8 cellular contexts compared by ENCODE assay signal in the genomic region with DNA sequence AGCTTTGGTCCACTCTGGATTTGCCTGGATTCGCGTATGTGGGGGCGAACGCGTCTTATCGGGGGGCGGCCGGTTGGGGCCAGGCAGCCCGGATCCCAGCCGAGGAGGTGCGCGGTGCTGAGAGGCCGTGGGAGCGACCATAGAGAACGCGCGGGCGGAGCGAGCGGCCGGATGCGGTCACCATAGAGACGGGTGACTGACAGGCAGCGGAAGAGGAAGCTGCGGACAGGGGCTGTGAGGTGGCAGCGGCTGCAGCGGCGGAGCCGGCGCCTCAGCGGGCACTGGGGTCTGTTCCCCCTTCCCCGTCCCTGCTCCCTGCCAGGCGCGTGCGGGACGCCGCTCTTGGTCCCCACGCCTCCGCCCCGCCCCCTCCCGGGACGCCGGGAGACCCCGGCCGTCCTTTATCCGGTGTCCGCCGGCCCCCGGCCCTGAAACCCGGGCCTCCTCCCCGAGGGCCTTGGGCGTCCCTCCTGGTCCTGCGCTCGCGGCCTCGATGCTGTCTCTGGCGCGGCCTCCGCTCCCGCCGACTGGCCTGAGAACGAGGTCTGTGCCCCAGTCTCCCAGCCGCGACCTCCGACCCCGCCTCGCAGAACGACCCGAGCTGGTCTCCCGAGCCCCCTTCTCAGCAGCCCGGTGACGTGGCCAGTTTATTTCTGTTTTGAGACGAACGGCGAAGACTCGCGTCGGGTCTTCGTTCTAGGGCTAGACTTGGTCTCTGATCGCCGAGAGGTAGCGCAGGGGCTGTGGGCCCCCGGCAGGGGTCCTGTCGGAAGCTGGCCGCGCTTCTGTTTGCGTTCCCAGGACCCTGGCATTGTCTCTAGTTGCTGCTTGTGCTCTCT. TPM values are rescaled to one million over a fixed set of nuclear protein-coding genes. Genes with fewer than 3 reads are reported as not detected.
DNase-seq lines count a peak whose midpoint lies in the region; TF ChIP-seq lines count a peak whose summit lies in the region.

A gene with protein sequence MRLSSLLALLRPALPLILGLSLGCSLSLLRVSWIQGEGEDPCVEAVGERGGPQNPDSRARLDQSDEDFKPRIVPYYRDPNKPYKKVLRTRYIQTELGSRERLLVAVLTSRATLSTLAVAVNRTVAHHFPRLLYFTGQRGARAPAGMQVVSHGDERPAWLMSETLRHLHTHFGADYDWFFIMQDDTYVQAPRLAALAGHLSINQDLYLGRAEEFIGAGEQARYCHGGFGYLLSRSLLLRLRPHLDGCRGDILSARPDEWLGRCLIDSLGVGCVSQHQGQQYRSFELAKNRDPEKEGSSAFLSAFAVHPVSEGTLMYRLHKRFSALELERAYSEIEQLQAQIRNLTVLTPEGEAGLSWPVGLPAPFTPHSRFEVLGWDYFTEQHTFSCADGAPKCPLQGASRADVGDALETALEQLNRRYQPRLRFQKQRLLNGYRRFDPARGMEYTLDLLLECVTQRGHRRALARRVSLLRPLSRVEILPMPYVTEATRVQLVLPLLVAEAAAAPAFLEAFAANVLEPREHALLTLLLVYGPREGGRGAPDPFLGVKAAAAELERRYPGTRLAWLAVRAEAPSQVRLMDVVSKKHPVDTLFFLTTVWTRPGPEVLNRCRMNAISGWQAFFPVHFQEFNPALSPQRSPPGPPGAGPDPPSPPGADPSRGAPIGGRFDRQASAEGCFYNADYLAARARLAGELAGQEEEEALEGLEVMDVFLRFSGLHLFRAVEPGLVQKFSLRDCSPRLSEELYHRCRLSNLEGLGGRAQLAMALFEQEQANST (plus strand): TSS at position 212 of the 839 bp plus-strand sequence. CDS start 1,529 bp downstream, outside the sequence.

- no peaks in the 10 kb centered on the region for H3K9me3 ChIP-seq in thymus (ENCODE audit: control insufficient read depth)

- H3K27me3 ChIP-seq in thymus (ENCODE audit: control insufficient read depth, insufficient read depth), result no peaks in the 10 kb centered on the region

- peak within 1 kb of the TSS; percentile 98 for H3K27ac Mint-ChIP-seq in activated naive CD8-positive, alpha-beta T cell
- peak within 1 kb of the TSS; percentile 98 for H3K27ac Mint-ChIP-seq in osteocyte (ENCODE audit: unreplicated experiment)

- peaks cover 28% of the 10 kb centered on the region for H3K4me1 Mint-ChIP-seq in activated naive CD8-positive, alpha-beta T cell (ENCODE audit: low read depth)
- peaks cover 35% of the 10 kb centered on the region for H3K4me1 Mint-ChIP-seq in osteocyte (ENCODE audit: unreplicated experiment)

- peaks cover 17% of the 10 kb centered on the region for H3K4me1 ChIP-seq in thymus (ENCODE audit: control insufficient read depth, insufficient read depth, low read length)

- POLR2A ChIA-PET in HEK293T (lab: Yijun Ruan, JAX), result interaction anchor here (0.6 to 2.3 kb wide), 16 partner anchors 9 to 152 kb away, joined by 3 to 17 read pairs (median 5); a partner anchor contains a TSS

- H3K36me3 ChIP-seq in thymus (ENCODE audit: control insufficient read depth, insufficient read depth), result peaks cover 20% of the 10 kb centered on the region

- H3K4me3 Mint-ChIP-seq in activated naive CD8-positive, alpha-beta T cell, result peak within 1 kb of the TSS; percentile 100
- peak within 1 kb of the TSS; percentile 100 for H3K4me3 Mint-ChIP-seq in osteocyte (ENCODE audit: unreplicated experiment)

- H3K27me3 Mint-ChIP-seq in activated naive CD8-positive, alpha-beta T cell, result no peaks in the 10 kb centered on the region
- H3K27me3 Mint-ChIP-seq in osteocyte (ENCODE audit: unreplicated experiment), result no peaks in the 10 kb centered on the region

- TF ChIP-seq CTCF in GM10266 (IDR thresholded peaks at IDR 0.05; ENCODE audit: control insufficient read depth, insufficient read depth, low read depth, missing control alignments), result no peak
- no peak for TF ChIP-seq CTCF in osteocyte (IDR thresholded peaks at IDR 0.05)

- CTCF ChIA-PET in HEK293T (lab: Yijun Ruan, JAX), result interaction anchor here (0.6 to 4.8 kb wide), 2 partner anchors 12 to 123 kb away, joined by 4 to 31 read pairs; no protein-coding TSS in a partner anchor

- no peaks in the 10 kb centered on the region for H3K9me3 Mint-ChIP-seq in activated naive CD8-positive, alpha-beta T cell (ENCODE audit: low read depth)
- no peaks in the 10 kb centered on the region for H3K9me3 Mint-ChIP-seq in osteocyte (ENCODE audit: unreplicated experiment)

- peak within 1 kb of the TSS; percentile 87 for H3K27ac ChIP-seq in thymus (ENCODE audit: low read depth)

- DNase-seq in GM10266 (ENCODE audit: extremely low spot score) (peak; percentile 97), HEK293T (ENCODE audit: extremely low spot score) (peak; percentile 97), NAMALWA (ENCODE audit: low spot score) (peak; percentile 95), SKM-1 treated with dmso at 0.1 percent for 144 hours (lab: John Stamatoyannopoulos, UW; ENCODE audit: unreplicated experiment) (peak; percentile 71), glomerular visceral epithelial cell (ENCODE audit: extremely low spot score) (peak; percentile 80), osteocyte (ENCODE audit: extremely low spot score, unreplicated experiment) (peak; percentile 94)

- H3K36me3 Mint-ChIP-seq in activated naive CD8-positive, alpha-beta T cell, result peaks cover 3% of the 10 kb centered on the region
- peaks cover 6% of the 10 kb centered on the region for H3K36me3 Mint-ChIP-seq in osteocyte (ENCODE audit: unreplicated experiment)

- H3K4me3 ChIP-seq in thymus (ENCODE audit: low read length), result peak within 1 kb of the TSS; percentile 80

- WGBS in thymus, result under 1% methylated on average over 87 of the region's 87 CpGs

TF ChIP-seq in HEK293T, 16 proteins besides CTCF, POLR2A, EP300 and RAD21:
- TF ChIP-seq SUZ12 (IDR thresholded peaks at IDR 0.05) (no peak), L3MBTL2 (conservative IDR thresholded peaks at IDR 0.05) (no peak; the same call in 1 of the 2 replicates)
- TF ChIP-seq, protein P1, sequence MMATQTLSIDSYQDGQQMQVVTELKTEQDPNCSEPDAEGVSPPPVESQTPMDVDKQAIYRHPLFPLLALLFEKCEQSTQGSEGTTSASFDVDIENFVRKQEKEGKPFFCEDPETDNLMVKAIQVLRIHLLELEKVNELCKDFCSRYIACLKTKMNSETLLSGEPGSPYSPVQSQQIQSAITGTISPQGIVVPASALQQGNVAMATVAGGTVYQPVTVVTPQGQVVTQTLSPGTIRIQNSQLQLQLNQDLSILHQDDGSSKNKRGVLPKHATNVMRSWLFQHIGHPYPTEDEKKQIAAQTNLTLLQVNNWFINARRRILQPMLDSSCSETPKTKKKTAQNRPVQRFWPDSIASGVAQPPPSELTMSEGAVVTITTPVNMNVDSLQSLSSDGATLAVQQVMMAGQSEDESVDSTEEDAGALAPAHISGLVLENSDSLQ (IDR thresholded peaks at IDR 0.05), result peak; percentile 99

RNA-seq across cellular contexts. Expression of the gene that starts here (rescaled TPM):
- 89.5 and 93.2 TPM in 2 replicates for total RNA-seq in osteocyte
- polyA plus RNA-seq in thymus, result 35.2 TPM

Comparison
In these comparisons a context has a peak if more than half of its experiments do, and no peak if none do; other contexts are left out.
1. Peak in every context shown above with its lines: DNase-seq, H3K4me3 ChIP-seq and H3K27ac ChIP-seq.